ENCODE assay signal across 27 cellular contexts in genomic region chr2:119157850-119158511, GRCh38. TPM values are rescaled to one million over a fixed set of nuclear protein-coding genes. Genes with fewer than 3 reads are reported as not detected.
A peak's percentile ranks its signal among the peaks of the same experiment; 100 is the strongest.
DNase-seq lines count a peak whose midpoint lies in the region; FAIRE-seq and TF ChIP-seq lines count a peak whose summit lies in the region.
"Had no signal": no experiment of that assay in that cellular context is flagged by ENCODE, and none has a peak within 500 bp of the region (broad histone marks: within the 10 kb centered on the region; RNA-seq: fewer than 3 reads in every experiment).

No MANE protein-coding gene starts in this region.

- H3K18ac ChIP-seq in H1 (ENCODE audit: extremely low read depth, low read length), result no peak overlapping the region; the same call in 1 of the 2 replicates

- H3K79me2 ChIP-seq in H1 (ENCODE audit: control insufficient read depth in 1 of 2, insufficient read depth in 2 of 2, low read length in 2 of 2), result no peaks in the 10 kb centered on the region
- H3K79me2 ChIP-seq in neural progenitor cell (ENCODE audit: low read depth), result no peaks in the 10 kb centered on the region

- no peak overlapping the region for H3K27ac ChIP-seq in HUES48 (ENCODE audit: low read depth, low read length)
- H3K27ac ChIP-seq in H1 (ENCODE audit: low read depth, low read length), result no peak overlapping the region
- no peak overlapping the region for H3K27ac ChIP-seq in neural progenitor cell
- no peak overlapping the region for H3K27ac ChIP-seq in stomach
- H3K27ac ChIP-seq: HL-60, lower lobe of right lung, spleen, upper lobe of left lung had no signal

- no peak overlapping the region for H3K4me3 Mint-ChIP-seq in neural progenitor cell
- H3K4me3 Mint-ChIP-seq: activated CD4-positive, alpha-beta T cell treated with anti-CD3 and anti-CD28 coated beads, Interleukin-2, amount 10 ng/mL, durations not matched to agents 7 days and 5 days; activated naive CD8-positive, alpha-beta T cell treated with anti-CD3 and anti-CD28 coated beads for 36 hours; activated T-helper 17 cell treated with anti-CD3 and anti-CD28 coated beads, Interleukin-2, amount 50 U/mL, for 72 hours; stimulated activated naive CD8-positive, alpha-beta T cell treated with anti-CD3 and anti-CD28 coated beads, Interleukin-15, amount 100 ng/mL, for 72 hours had no signal

- H2BK5ac ChIP-seq in H1 (ENCODE audit: low read depth, low read length), result no peak overlapping the region

- 3% methylated on average over 34 of the region's 78 CpGs; no CpG with 5 or more reads in 1 of the 2 experiments for WGBS in H1 (ENCODE audit: extremely low coverage in 1 of 2, insufficient coverage in 1 of 2, insufficient read length in 1 of 2, insufficient replicate concordance in 2 of 2, low coverage in 1 of 2, low lambda C conversion rate in 2 of 2, missing lambda C conversion rate in 1 of 2), 2 experiments
- WGBS in stomach, 5 donors, result 5 to 8% (median 5%) methylated on average over 7 to 78 of the region's 78 CpGs

- TF ChIP-seq EP300 in H1 (IDR thresholded peaks at IDR 0.05; ENCODE audit: borderline replicate concordance in 1 of 2, low read depth in 2 of 2, low read length in 2 of 2) (no peak), stomach (IDR thresholded peaks at IDR 0.05) (no peak)

- no peak overlapping the region for H3K23ac ChIP-seq in H1 (ENCODE audit: insufficient read length)

- H3K79me1 ChIP-seq in H1 (ENCODE audit: low read depth, low read length), result no peaks in the 10 kb centered on the region

- no peak overlapping the region for H2BK20ac ChIP-seq in H1 (ENCODE audit: low read length)

- no peak overlapping the region for H4K91ac ChIP-seq in H1 (replicated peaks; ENCODE audit: insufficient read length, low read length)

- H3K4me1 Mint-ChIP-seq in neural progenitor cell, result peaks cover 9% of the 10 kb centered on the region
- H3K4me1 Mint-ChIP-seq: activated CD4-positive, alpha-beta T cell treated with anti-CD3 and anti-CD28 coated beads, Interleukin-2, amount 10 ng/mL, durations not matched to agents 7 days and 5 days; activated T-helper 17 cell treated with anti-CD3 and anti-CD28 coated beads, Interleukin-2, amount 50 U/mL, for 72 hours had no signal

- peaks cover 34% of the 10 kb centered on the region for H3K4me1 ChIP-seq in HUES48 (ENCODE audit: control insufficient read depth, insufficient read depth, low read length)
- peaks cover 4 to 28% (median 18%) of the 10 kb centered on the region in 4 experiments for H3K4me1 ChIP-seq in H1 (replicated peaks in 1 of 4; ENCODE audit: control insufficient read depth in 3 of 4, insufficient read depth in 4 of 4, low read length in 3 of 4)
- H3K4me1 ChIP-seq in neural progenitor cell, result peaks cover 19% of the 10 kb centered on the region
- peaks cover 0 to 32% (median 17%) of the 10 kb centered on the region in 4 donors for H3K4me1 ChIP-seq in stomach
- H3K4me1 ChIP-seq: BE2C, lower lobe of right lung had no signal

- H3K27ac Mint-ChIP-seq in neural progenitor cell, result no peak overlapping the region
- H3K27ac Mint-ChIP-seq: activated CD4-positive, alpha-beta T cell treated with anti-CD3 and anti-CD28 coated beads, Interleukin-2, amount 10 ng/mL, durations not matched to agents 7 days and 5 days; activated naive CD8-positive, alpha-beta T cell treated with anti-CD3 and anti-CD28 coated beads for 36 hours; activated T-helper 17 cell treated with anti-CD3 and anti-CD28 coated beads, Interleukin-2, amount 50 U/mL, for 72 hours; stimulated activated naive CD8-positive, alpha-beta T cell treated with anti-CD3 and anti-CD28 coated beads, Interleukin-15, amount 100 ng/mL, for 72 hours had no signal

- peak overlapping the region; percentile 97 to 99 for H3K4me2 ChIP-seq in H1 (ENCODE audit: insufficient read depth in 1 of 2, low read depth in 2 of 2, low read length in 2 of 2)
- H3K4me2 ChIP-seq in neural progenitor cell, result peak overlapping the region; percentile 74

- TF ChIP-seq CTCF in H1 (IDR thresholded peaks at IDR 0.05; ENCODE audit: control extremely low read depth in 1 of 3, insufficient read depth in 1 of 3, low read depth in 1 of 3, low read length in 3 of 3) (no peak), neural progenitor cell (IDR thresholded peaks at IDR 0.05) (no peak), stomach (IDR thresholded peaks at IDR 0.05) (no peak)

- DNase-seq in NCI-H146 (lab: John Stamatoyannopoulos, UW), result peak; percentile 17
- no peak for DNase-seq in NCI-H146 treated with DMSO at 0.1 percent for 48 hours (lab: John Stamatoyannopoulos, UW; ENCODE audit: unreplicated experiment)
- DNase-seq in H1 (ENCODE audit: low read depth in 1 of 2, low spot score in 2 of 2), result peak in 1 of 2 experiments; percentile 58
- DNase-seq in neural progenitor cell (ENCODE audit: low spot score), result peak; percentile 24
- no peak for DNase-seq in stomach
- no peak for DNase-seq in RKO (ENCODE audit: low spot score)
- DNase-seq in superior temporal gyrus (ENCODE audit: extremely low spot score), result no peak
- DNase-seq: activated CD4-positive, alpha-beta T cell treated with anti-CD3 and anti-CD28 coated beads, Interleukin-2, amount 10 ng/mL, durations not matched to agents 7 days and 5 days; BE2C; EL; lower lobe of right lung; NCI-H2081 treated with DMSO at 0.1 percent for 48 hours; NCI-H774; occipital lobe; SHP77; spleen; stimulated activated CD4-positive, alpha-beta T cell treated with anti-CD3 and anti-CD28 coated beads, Interleukin-4, amount 100 ng/mL, for 4 hours; stimulated activated naive CD8-positive, alpha-beta T cell treated with anti-CD3 and anti-CD28 coated beads, Interleukin-15, amount 100 ng/mL, for 72 hours had no signal

- no peaks in the 10 kb centered on the region for H3K36me3 ChIP-seq in HUES48 (ENCODE audit: control insufficient read depth, insufficient read depth, low read length)
- peaks cover 0 to 10% (median 0%) of the 10 kb centered on the region in 4 experiments; a peak in 1 of 8 replicates for H3K36me3 ChIP-seq in H1 (ENCODE audit: control insufficient read depth in 2 of 4, insufficient read depth in 4 of 4, low read length in 3 of 4)
- H3K36me3 ChIP-seq in neural progenitor cell, result no peaks in the 10 kb centered on the region
- H3K36me3 ChIP-seq in stomach, result no peaks in the 10 kb centered on the region
- H3K36me3 ChIP-seq: BE2C, lower lobe of right lung, spleen, upper lobe of left lung had no signal

- CTCF ChIA-PET in H1 (lab: Charles Lee; ENCODE audit: partially characterized antibody), result interaction anchor here (0.9 to 1.0 kb wide), 2 partner anchors 12 to 52 kb away, joined by 3 read pairs; no protein-coding TSS in a partner anchor

- POLR2A ChIA-PET in H1 (lab: Charles Lee; ENCODE audit: partially characterized antibody), result interaction anchor here (1.4 kb wide), 1 partner anchor 19 kb away, joined by 3 read pairs; no protein-coding TSS in a partner anchor

- H4K20me1 ChIP-seq in H1 (replicated peaks in 1 of 2; ENCODE audit: control insufficient read depth in 1 of 2, insufficient read depth in 2 of 2, low read length in 2 of 2) (no peaks in the 10 kb centered on the region), neural progenitor cell (ENCODE audit: low read depth) (peaks cover 23% of the 10 kb centered on the region)

- H3K36me3 Mint-ChIP-seq in neural progenitor cell, result no peaks in the 10 kb centered on the region
- H3K36me3 Mint-ChIP-seq: activated naive CD8-positive, alpha-beta T cell treated with anti-CD3 and anti-CD28 coated beads for 36 hours had no signal

- H2BK15ac ChIP-seq in H1 (ENCODE audit: low read length), result no peak overlapping the region

- no peak for FAIRE-seq in H1 (lab: Jason Lieb, UNC)
- FAIRE-seq: K562 had no signal

- H2BK12ac ChIP-seq in H1 (ENCODE audit: low read depth, low read length), result no peak overlapping the region

- H3K14ac ChIP-seq in H1 (ENCODE audit: insufficient read length), result no peak overlapping the region

- H3K4ac ChIP-seq in H1 (replicated peaks; ENCODE audit: insufficient read length, low read depth, low read length), result no peak overlapping the region

- no peak overlapping the region for H4K8ac ChIP-seq in H1 (ENCODE audit: extremely low read depth, insufficient read depth, low read length)

- H4K5ac ChIP-seq in H1 (ENCODE audit: insufficient read length, low read depth, low read length), result no peak overlapping the region

- peaks cover 29% of the 10 kb centered on the region for H3F3A ChIP-seq in neural progenitor cell (ENCODE audit: low read depth)

- peaks cover 64% of the 10 kb centered on the region for H3K27me3 ChIP-seq in HUES48 (ENCODE audit: control insufficient read depth, insufficient read depth, low read length)
- peaks cover 29 to 41% (median 38%) of the 10 kb centered on the region in 4 experiments for H3K27me3 ChIP-seq in H1 (replicated peaks in 1 of 4; ENCODE audit: control insufficient read depth in 3 of 4, extremely low read depth in 1 of 4, insufficient read depth in 3 of 4, low read length in 3 of 4)
- H3K27me3 ChIP-seq in neural progenitor cell, result peaks cover 66% of the 10 kb centered on the region
- H3K27me3 ChIP-seq in stomach, result peaks cover 26 to 100% (median 69%) of the 10 kb centered on the region in 3 donors

- H3K9ac ChIP-seq in HUES48 (ENCODE audit: low read depth, low read length), result no peak overlapping the region
- no peak overlapping the region for H3K9ac ChIP-seq in H1 (replicated peaks in 1 of 4; ENCODE audit: extremely low read depth in 1 of 4, low read depth in 3 of 4, low read length in 3 of 4)
- no peak overlapping the region for H3K9ac ChIP-seq in neural progenitor cell

- TF ChIP-seq POLR2A in H1 (IDR thresholded peaks at IDR 0.05; ENCODE audit: control extremely low read depth in 1 of 2, low read depth in 2 of 2, low read length in 2 of 2), result no peak
- no peak for TF ChIP-seq POLR2A in stomach (IDR thresholded peaks at IDR 0.05)

- peak overlapping the region; percentile 66 for H3K4me3 ChIP-seq in HUES48 (ENCODE audit: low read depth, low read length)
- peak overlapping the region; percentile 61 to 73 (median 68) for H3K4me3 ChIP-seq in H1 (ENCODE audit: extremely low read depth in 1 of 4, insufficient read depth in 2 of 4, low read depth in 3 of 4, low read length in 4 of 4)
- H3K4me3 ChIP-seq in neural progenitor cell, result peak overlapping the region; percentile 50
- H3K4me3 ChIP-seq in stomach, result no peak overlapping the region
- H3K4me3 ChIP-seq: K562, lower lobe of right lung, upper lobe of left lung had no signal

- H2BK120ac ChIP-seq in H1 (replicated peaks; ENCODE audit: low read depth, low read length), result no peak overlapping the region

- H2AFZ ChIP-seq in H1 (ENCODE audit: low read length) (no peak overlapping the region), neural progenitor cell (replicated peaks) (peak overlapping the region; percentile 66)

- peaks cover 78% of the 10 kb centered on the region for H3K27me3 Mint-ChIP-seq in neural progenitor cell (ENCODE audit: insufficient read depth, low read depth)

- H3K9me3 Mint-ChIP-seq in neural progenitor cell, result no peaks in the 10 kb centered on the region
- H3K9me3 Mint-ChIP-seq: activated CD4-positive, alpha-beta T cell treated with anti-CD3 and anti-CD28 coated beads, Interleukin-2, amount 10 ng/mL, durations not matched to agents 7 days and 5 days; activated naive CD8-positive, alpha-beta T cell treated with anti-CD3 and anti-CD28 coated beads for 36 hours; activated T-helper 17 cell treated with anti-CD3 and anti-CD28 coated beads, Interleukin-2, amount 50 U/mL, for 72 hours; stimulated activated naive CD8-positive, alpha-beta T cell treated with anti-CD3 and anti-CD28 coated beads, Interleukin-15, amount 100 ng/mL, for 72 hours had no signal

- H3K56ac ChIP-seq in H1 (replicated peaks; ENCODE audit: insufficient read length, low read depth, low read length), result no peak overlapping the region

- H3K23me2 ChIP-seq in H1 (ENCODE audit: low read depth, low read length), result peaks cover 32% of the 10 kb centered on the region

- H2AK5ac ChIP-seq in H1 (ENCODE audit: low read depth, low read length), result no peak overlapping the region

- no peaks in the 10 kb centered on the region for H3K9me3 ChIP-seq in HUES48 (ENCODE audit: control insufficient read depth, insufficient read depth, low read length)
- H3K9me3 ChIP-seq in H1 (ENCODE audit: insufficient read depth in 2 of 2, low read depth in 1 of 2, low read length in 1 of 2), result no peaks in the 10 kb centered on the region; a peak in 1 of 4 replicates
- H3K9me3 ChIP-seq in neural progenitor cell (ENCODE audit: low read depth), result no peaks in the 10 kb centered on the region
- H3K9me3 ChIP-seq in stomach, result no peaks in the 10 kb centered on the region
- H3K9me3 ChIP-seq: BE2C, lower lobe of right lung, spleen, upper lobe of left lung had no signal

- no peak for TF ChIP-seq RAD21 in H1 (IDR thresholded peaks at IDR 0.05 in 1 of 2, conservative IDR thresholded peaks at IDR 0.05 in 1 of 2; ENCODE audit: low read depth in 2 of 2, low read length in 2 of 2)

- intact Hi-C loops in stomach (cut with DNase I; ENCODE audit: low total_unique reads), result no loop called here

RNA-seq across cellular contexts. Expression of gene C1QL2, which starts 0.6 kb away (rescaled TPM):
- total RNA-seq in H1 (2021; fragmentation: NEBNext Ultra II Directional; extraction: Animal tissue kit (Norgen Biotek cat#: 25700)), result 0.88 and 1.1 TPM in 2 replicates
- 0.80 and 1.3 TPM in 2 replicates for polyA plus RNA-seq in H1 (2011; rRNA removed)
- 0.87 TPM for polyA plus RNA-seq in H1 (2011; cell fraction: cytosol; rRNA removed)
- 1.2 TPM for polyA plus RNA-seq in H1 (2011; cell fraction: nucleus; rRNA removed)
- 0.77 to 1.2 TPM (median 0.99 TPM) in 4 replicates for polyA plus RNA-seq in H1 (2012, experiment 1 of 2)
- 1.0 TPM for polyA plus RNA-seq in H1 (2012, experiment 2 of 2)
- polyA plus RNA-seq in H1 (2013, experiment 1 of 2), result 0.41 TPM
- polyA plus RNA-seq in H1 (2013, experiment 2 of 2), result 0.33 TPM
- 0.10 and 0.25 TPM in 2 replicates for polyA minus RNA-seq in H1 (2011; rRNA and poly(A)+ RNA removed)
- 0.73 TPM for polyA minus RNA-seq in H1 (2011; cell fraction: cytosol; rRNA and poly(A)+ RNA removed)
- polyA minus RNA-seq in H1 (2011; cell fraction: nucleus; rRNA and poly(A)+ RNA removed), result 0.70 TPM
- not detected in 2 replicates for total RNA-seq in neural progenitor cell (ENCODE audit: low replicate concordance)
- not detected for total RNA-seq in stomach
- polyA plus RNA-seq in stomach, result not detected
- total RNA-seq: A172; activated CD4-positive, alpha-beta T cell treated with anti-CD3 and anti-CD28 coated beads, Interleukin-2, amount 10 ng/mL, durations not matched to agents 7 days and 5 days; activated naive CD8-positive, alpha-beta T cell treated with anti-CD3 and anti-CD28 coated beads for 36 hours; activated T-helper 17 cell treated with anti-CD3 and anti-CD28 coated beads, Interleukin-2, amount 50 U/mL, for 72 hours; K562; lower lobe of right lung; renal cortical epithelial cell; spleen; T-helper 1 cell treated with Interleukin-12 subunit alpha and Interleukin-12 subunit beta and Interleukin-4 antibody, amounts not matched to agents 30 ng/mL and 1 ng/mL, for 36 hours; upper lobe of left lung had no signal
- polyA plus RNA-seq: K562, spleen had no signal

Comparison
In these comparisons a context has a peak if more than half of its experiments do, and no peak if none do; other contexts are left out.
1. DNase-seq: peak in NCI-H146 (single experiment) and neural progenitor cell (single experiment); none in NCI-H146 treated with DMSO at 0.1 percent for 48 hours (single experiment), stomach (single experiment), RKO (single experiment) and superior temporal gyrus (single experiment).
2. H3K4me3 ChIP-seq: peak in HUES48 (single experiment), H1 (4 of 4) and neural progenitor cell (single experiment); none in stomach (0 of 4).